1 cellular context compared by ENCODE assay signal in genomic region chr15:85707519-85708338, GRCh38.
A peak's percentile ranks its signal among the peaks of the same experiment; 100 is the strongest.
TF ChIP-seq lines count a peak whose summit lies in the region.

No MANE protein-coding gene starts in this region.

TF ChIP-seq in HepG2, 621 proteins besides CTCF, POLR2A, EP300 and RAD21 (continued from another document and continues in another):
- TF ChIP-seq TFDP2 (CRISPR knock-in tag; IDR thresholded peaks at IDR 0.05) (peak; percentile 40; the same call in 1 of the 2 replicates), MLX (CRISPR knock-in tag; IDR thresholded peaks at IDR 0.05) (peak; percentile 87), BHLHE40 (IDR thresholded peaks at IDR 0.05; ENCODE audit: low read length) (peak; percentile 66), CENPX (CRISPR knock-in tag; IDR thresholded peaks at IDR 0.05) (no peak), RERE (CRISPR knock-in tag; IDR thresholded peaks at IDR 0.05; ENCODE audit: low read depth) (peak; percentile 64; the same call in 1 of the 2 replicates), HNF4A (CRISPR knock-in tag; IDR thresholded peaks at IDR 0.05) (peak; percentile 95), ZNF614 (CRISPR knock-in tag; IDR thresholded peaks at IDR 0.05; ENCODE audit: borderline replicate concordance) (0 out of 2 replicates have a peak, but pooled peaks have one; percentile 46), ARID3A (IDR thresholded peaks at IDR 0.05; ENCODE audit: low read depth, low read length) (peak; percentile 45; the same call in 1 of the 2 replicates), ZMYM4 (CRISPR knock-in tag; IDR thresholded peaks at IDR 0.05) (peak; percentile 36; the same call in 1 of the 2 replicates), ELF3 (CRISPR knock-in tag; IDR thresholded peaks at IDR 0.05) (peak; percentile 48; the same call in 1 of the 2 replicates), THAP11 (CRISPR knock-in tag; IDR thresholded peaks at IDR 0.05) (peak; percentile 69), ZNF317 (CRISPR knock-in tag; IDR thresholded peaks at IDR 0.05) (0 out of 2 replicates have a peak, but pooled peaks have one; percentile 44), ZBTB44 (CRISPR knock-in tag; IDR thresholded peaks at IDR 0.05) (no peak), NBN (conservative IDR thresholded peaks at IDR 0.05) (no peak), PITX1 (CRISPR knock-in tag; IDR thresholded peaks at IDR 0.05) (peak; percentile 77; the same call in 1 of the 2 replicates), SKI (IDR thresholded peaks at IDR 0.05; ENCODE audit: partially characterized antibody) (peak; percentile 86), HOXA5 (CRISPR knock-in tag; IDR thresholded peaks at IDR 0.05) (peak; percentile 92), ZBTB4 (CRISPR knock-in tag; IDR thresholded peaks at IDR 0.05; ENCODE audit: borderline replicate concordance) (no peak), NFKBIZ (CRISPR knock-in tag; IDR thresholded peaks at IDR 0.05) (peak; percentile 71; the same call in 1 of the 2 replicates), MAFK (conservative IDR thresholded peaks at IDR 0.05 in 1 of 2, IDR thresholded peaks at IDR 0.05 in 1 of 2; ENCODE audit: low read length in 2 of 2) (peak in 1 of 2 experiments; percentile 15; a peak in 1 of 4 replicates), TGIF2 (CRISPR knock-in tag; IDR thresholded peaks at IDR 0.05) (peak; percentile 59; the same call in 1 of the 2 replicates), KLF13 (CRISPR knock-in tag; IDR thresholded peaks at IDR 0.05) (no peak), ZBTB43 (CRISPR knock-in tag; conservative IDR thresholded peaks at IDR 0.05) (peak; percentile 97), HOXA3 (CRISPR knock-in tag; IDR thresholded peaks at IDR 0.05) (peak; percentile 51; the same call in 1 of the 2 replicates), JARID2 (CRISPR knock-in tag; IDR thresholded peaks at IDR 0.05; ENCODE audit: insufficient replicate concordance) (no peak), PLRG1 (conservative IDR thresholded peaks at IDR 0.05) (no peak), PAXIP1 (CRISPR knock-in tag; conservative IDR thresholded peaks at IDR 0.05) (peak; percentile 96), IRF1 (CRISPR knock-in tag; IDR thresholded peaks at IDR 0.05; ENCODE audit: low read depth) (no peak), HOMEZ (CRISPR knock-in tag; IDR thresholded peaks at IDR 0.05; ENCODE audit: low read depth) (peak; percentile 93), ZNF557 (CRISPR knock-in tag; IDR thresholded peaks at IDR 0.05) (0 out of 2 replicates have a peak, but pooled peaks have one; percentile 32), TCF7 (IDR thresholded peaks at IDR 0.05; ENCODE audit: low read depth) (peak; percentile 76), MEF2D (CRISPR knock-in tag; IDR thresholded peaks at IDR 0.05) (0 out of 2 replicates have a peak, but pooled peaks have one; percentile 55)
